Comparison of ENCODE assay signal across 12 cellular contexts in genomic region chr9:127318651-127319167, GRCh38. TPM values are rescaled to one million over a fixed set of nuclear protein-coding genes. Genes with fewer than 3 reads are reported as not detected.
DNase-seq lines count a peak whose midpoint lies in the region; ATAC-seq and TF ChIP-seq lines count a peak whose summit lies in the region.
"Had no signal": no experiment of that assay in that cellular context is flagged by ENCODE, and none has a peak within 500 bp of the region (broad histone marks: within the 10 kb centered on the region; RNA-seq: fewer than 3 reads in every experiment).

No MANE protein-coding gene starts in this region.

- TF ChIP-seq CTCF in HFFc6 (IDR thresholded peaks at IDR 0.05) (no peak), heart right ventricle (IDR thresholded peaks at IDR 0.05) (no peak), smooth muscle cell (IDR thresholded peaks at IDR 0.05; ENCODE audit: borderline replicate concordance, insufficient read depth, poor library complexity, severe bottlenecking) (no peak), MM.1S (IDR thresholded peaks at IDR 0.05; ENCODE audit: low read length) (no peak)

- intact Hi-C loops in heart right ventricle (cut with DNase I): loop anchor here in 3 of 10 donors (5.0 to 10.0 kb wide), 3 partner anchors 76 to 96 kb away; partner anchors contain the start of gene SLC2A8 (in 1 of the 3)

- no peak overlapping the region for H2AFZ ChIP-seq in smooth muscle cell (ENCODE audit: low read depth)
- H2AFZ ChIP-seq in MM.1S (ENCODE audit: low read length): no peak overlapping the region

- no peak overlapping the region for H3K9ac ChIP-seq in smooth muscle cell (ENCODE audit: low read depth)
- H3K9ac ChIP-seq in MM.1S (ENCODE audit: low read length): no peak overlapping the region

- H3K79me2 ChIP-seq in smooth muscle cell (ENCODE audit: low read depth) (no peaks in the 10 kb centered on the region), MM.1S (ENCODE audit: low read length) (no peaks in the 10 kb centered on the region)

- H3K36me3 ChIP-seq in heart right ventricle: peaks cover 0 to 47% (median 0%) of the 10 kb centered on the region in 9 donors
- no peaks in the 10 kb centered on the region for H3K36me3 ChIP-seq in smooth muscle cell (ENCODE audit: low read depth)
- H3K36me3 ChIP-seq in MM.1S (replicated peaks; ENCODE audit: insufficient read depth, low read length): no peaks in the 10 kb centered on the region

- no peaks in the 10 kb centered on the region for H4K20me1 ChIP-seq in smooth muscle cell (ENCODE audit: low read depth)
- no peaks in the 10 kb centered on the region for H4K20me1 ChIP-seq in MM.1S (ENCODE audit: insufficient read depth, low read length)

- no peaks in the 10 kb centered on the region for H3K9me3 ChIP-seq in heart right ventricle
- H3K9me3 ChIP-seq in smooth muscle cell (replicated peaks; ENCODE audit: low read depth): no peaks in the 10 kb centered on the region
- no peaks in the 10 kb centered on the region for H3K9me3 ChIP-seq in MM.1S (replicated peaks; ENCODE audit: insufficient read depth, low read length)
- H3K9me3 ChIP-seq: spleen had no signal

- H3K27ac ChIP-seq in heart right ventricle (peak overlapping the region in 9 of 10 donors; percentile 17 to 75 (median 45)), smooth muscle cell (ENCODE audit: low read depth) (peak overlapping the region; percentile 66), MM.1S (ENCODE audit: low read length) (no peak overlapping the region)
- H3K27ac ChIP-seq: HL-60, spleen had no signal

- no peaks in the 10 kb centered on the region for H3K9me2 ChIP-seq in MM.1S (replicated peaks; ENCODE audit: insufficient read depth, low read length)

- H3K27me3 ChIP-seq in heart right ventricle: no peaks in the 10 kb centered on the region
- no peaks in the 10 kb centered on the region for H3K27me3 ChIP-seq in smooth muscle cell (ENCODE audit: low read depth)
- no peaks in the 10 kb centered on the region for H3K27me3 ChIP-seq in MM.1S (replicated peaks; ENCODE audit: insufficient read depth, low read length)
- H3K27me3 ChIP-seq: spleen had no signal

- no peaks in the 10 kb centered on the region for H3K9me3 Mint-ChIP-seq in HFFc6
- no peaks in the 10 kb centered on the region for H3K9me3 Mint-ChIP-seq in stimulated activated naive CD8-positive, alpha-beta T cell treated with anti-CD3 and anti-CD28 coated beads, Interleukin-15, amount 100 ng/mL, for 72 hours
- H3K9me3 Mint-ChIP-seq in activated T-cell treated with anti-CD3 and anti-CD28 coated beads, Interleukin-2, amount 50 U/mL, for 4 hours: no peaks in the 10 kb centered on the region

- DNase-seq in HFFc6 (peak; percentile 77), amniotic epithelial cell (ENCODE audit: low read depth) (peak; percentile 82), heart right ventricle (peak; percentile 27 to 40), smooth muscle cell (lab: John Stamatoyannopoulos, UW; ENCODE audit: unreplicated experiment) (no peak), MM.1S (no peak)
- DNase-seq in stimulated activated naive CD8-positive, alpha-beta T cell treated with anti-CD3 and anti-CD28 coated beads, Interleukin-15, amount 100 ng/mL, for 72 hours: no peak
- DNase-seq in activated T-cell treated with anti-CD3 and anti-CD28 coated beads, Interleukin-2, amount 50 U/mL, for 4 hours: no peak
- DNase-seq: activated gamma-delta T cell, cortex of kidney, NCI-H748 treated with DMSO at 0.1 percent for 48 hours, spleen had no signal

- no peak overlapping the region for H3K4me3 ChIP-seq in heart right ventricle
- no peak overlapping the region for H3K4me3 ChIP-seq in smooth muscle cell
- H3K4me3 ChIP-seq in MM.1S (ENCODE audit: low read length): no peak overlapping the region
- H3K4me3 ChIP-seq: spleen had no signal

- H3K27me3 Mint-ChIP-seq in HFFc6 (ENCODE audit: insufficient read depth): no peaks in the 10 kb centered on the region; the same call in 1 of the 2 replicates
- H3K27me3 Mint-ChIP-seq in stimulated activated naive CD8-positive, alpha-beta T cell treated with anti-CD3 and anti-CD28 coated beads, Interleukin-15, amount 100 ng/mL, for 72 hours: peaks cover 7% of the 10 kb centered on the region
- H3K27me3 Mint-ChIP-seq in activated T-cell treated with anti-CD3 and anti-CD28 coated beads, Interleukin-2, amount 50 U/mL, for 4 hours (ENCODE audit: low read depth): peaks cover 2% of the 10 kb centered on the region

- peak overlapping the region; percentile 41; the same call in 1 of the 2 replicates for H3K4me3 Mint-ChIP-seq in HFFc6
- H3K4me3 Mint-ChIP-seq in stimulated activated naive CD8-positive, alpha-beta T cell treated with anti-CD3 and anti-CD28 coated beads, Interleukin-15, amount 100 ng/mL, for 72 hours: no peak overlapping the region
- H3K4me3 Mint-ChIP-seq in activated T-cell treated with anti-CD3 and anti-CD28 coated beads, Interleukin-2, amount 50 U/mL, for 4 hours: no peak overlapping the region

- H3K36me3 Mint-ChIP-seq in HFFc6 (ENCODE audit: low read depth): no peaks in the 10 kb centered on the region
- no peaks in the 10 kb centered on the region for H3K36me3 Mint-ChIP-seq in activated T-cell treated with anti-CD3 and anti-CD28 coated beads, Interleukin-2, amount 50 U/mL, for 4 hours (ENCODE audit: insufficient read depth)

- 33 to 37% methylated on average over 5 of the region's 5 CpGs for WGBS in heart right ventricle, 2 donors
- WGBS in smooth muscle cell (ENCODE audit: low lambda C conversion rate): 15% methylated on average over 5 of the region's 5 CpGs

- H3K4me1 ChIP-seq in heart right ventricle (peaks cover 0 to 68% (median 27%) of the 10 kb centered on the region in 9 donors), smooth muscle cell (ENCODE audit: low read depth) (no peaks in the 10 kb centered on the region), MM.1S (ENCODE audit: low read length) (no peaks in the 10 kb centered on the region)

- peaks cover 11% of the 10 kb centered on the region for H3F3A ChIP-seq in smooth muscle cell (ENCODE audit: low read depth)
- H3F3A ChIP-seq in MM.1S (ENCODE audit: insufficient read depth, low read length): no peaks in the 10 kb centered on the region

- peaks cover 40% of the 10 kb centered on the region for H3K4me1 Mint-ChIP-seq in HFFc6 (ENCODE audit: low read depth)
- H3K4me1 Mint-ChIP-seq in stimulated activated naive CD8-positive, alpha-beta T cell treated with anti-CD3 and anti-CD28 coated beads, Interleukin-15, amount 100 ng/mL, for 72 hours: no peaks in the 10 kb centered on the region
- no peaks in the 10 kb centered on the region for H3K4me1 Mint-ChIP-seq in activated T-cell treated with anti-CD3 and anti-CD28 coated beads, Interleukin-2, amount 50 U/mL, for 4 hours (ENCODE audit: low read depth)

- H3K4me2 ChIP-seq in smooth muscle cell: peak overlapping the region; percentile 20
- H3K4me2 ChIP-seq in MM.1S (ENCODE audit: low read depth, low read length): no peak overlapping the region

- ATAC-seq in heart right ventricle: peak in 6 of 8 donors; percentile 72 to 87 (median 78)
- ATAC-seq in stimulated activated naive CD8-positive, alpha-beta T cell treated with anti-CD3 and anti-CD28 coated beads, Interleukin-15, amount 100 ng/mL, for 72 hours: no peak
- ATAC-seq in activated T-cell treated with anti-CD3 and anti-CD28 coated beads, Interleukin-2, amount 50 U/mL, for 4 hours: no peak

- peak overlapping the region; percentile 53 for H3K27ac Mint-ChIP-seq in HFFc6
- peak overlapping the region in 1 of 2 donors; percentile 84 for H3K27ac Mint-ChIP-seq in stimulated activated naive CD8-positive, alpha-beta T cell treated with anti-CD3 and anti-CD28 coated beads, Interleukin-15, amount 100 ng/mL, for 72 hours

RNA-seq across cellular contexts. Expression of gene GARNL3, which starts 54.1 kb away (rescaled TPM):
- under 1 TPM; 0.27 to 0.73 (median 0.57) TPM for total RNA-seq in HFFc6 (2021; fragmentation: NEBNext Ultra II Directional; extraction: Animal tissue kit (Norgen Biotek cat#: 25700))
- 10 to 100 TPM in 9 of 10 donors, 1 to 10 TPM in 1; 9.9 to 53.1 (median 31.6) TPM for total RNA-seq in heart right ventricle
- polyA plus RNA-seq in heart right ventricle: 10 to 100 TPM in 1 of 2 donors, 1 to 10 TPM in 1; 3.3 to 17.7 TPM
- 7.8 and 18.5 TPM in 2 replicates for total RNA-seq in smooth muscle cell
- polyA plus RNA-seq in smooth muscle cell: 4.7 and 7.3 TPM in 2 replicates
- total RNA-seq in activated T-cell treated with anti-CD3 and anti-CD28 coated beads, Interleukin-2, amount 50 U/mL, for 4 hours: 1 to 10 TPM in 1 of 3 donors, under 1 TPM in 2; 0.66 to 1.5 (median 0.66) TPM

Comparison
In these comparisons a context has a peak if more than half of its experiments do, and no peak if none do; other contexts are left out.
1. DNase-seq: peak in HFFc6 (single experiment), amniotic epithelial cell (single experiment) and heart right ventricle (2 of 2); none in smooth muscle cell (single experiment), stimulated activated naive CD8-positive, alpha-beta T cell treated with anti-CD3 and anti-CD28 coated beads, Interleukin-15, amount 100 ng/mL, for 72 hours (0 of 2), activated T-cell treated with anti-CD3 and anti-CD28 coated beads, Interleukin-2, amount 50 U/mL, for 4 hours (single experiment) and MM.1S (single experiment).
2. ATAC-seq: peak in heart right ventricle (6 of 8); none in stimulated activated naive CD8-positive, alpha-beta T cell treated with anti-CD3 and anti-CD28 coated beads, Interleukin-15, amount 100 ng/mL, for 72 hours (single experiment) and activated T-cell treated with anti-CD3 and anti-CD28 coated beads, Interleukin-2, amount 50 U/mL, for 4 hours (0 of 2).